ENCODE assay signal across 13 cellular contexts in the genomic region with DNA sequence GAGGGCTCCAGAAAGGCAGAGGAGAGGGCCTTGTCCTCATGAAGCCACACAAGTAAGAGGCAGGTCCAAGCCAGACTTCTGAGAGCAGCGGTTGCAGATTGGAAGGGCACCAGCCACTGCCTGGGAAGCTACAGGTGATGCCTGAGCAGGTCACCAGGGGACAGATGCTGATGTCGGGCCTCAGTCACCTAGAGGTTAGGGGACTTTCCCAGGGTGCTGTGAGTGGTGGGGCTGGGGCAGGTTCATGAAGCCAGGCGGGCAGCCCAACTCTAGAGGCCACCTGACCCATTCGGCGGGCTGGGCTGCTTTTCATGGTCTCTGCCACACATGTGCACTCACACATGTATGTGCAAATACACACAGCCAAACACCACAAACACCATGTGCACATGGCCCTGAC. TPM values are rescaled to one million over a fixed set of nuclear protein-coding genes. Genes with fewer than 3 reads are reported as not detected.
DNase-seq lines count a peak whose midpoint lies in the region; ATAC-seq, FAIRE-seq and TF ChIP-seq lines count a peak whose summit lies in the region.
"Not testable (repeated sequence)": the region's sequence is repeated elsewhere in the genome, so short reads cannot be mapped to it uniquely, and the experiment has no call there.
"Had no signal": no experiment of that assay in that cellular context is flagged by ENCODE, and none has a peak within 500 bp of the region (broad histone marks: within the 10 kb centered on the region; RNA-seq: fewer than 3 reads in every experiment).

No MANE protein-coding gene starts in this region.

- not testable (repeated sequence) for TF ChIP-seq CTCF in activated B cell treated with CpG ODN at 0.5 μM for 24 hours (IDR thresholded peaks at IDR 0.05); GM12878 (IDR thresholded peaks at IDR 0.05 in 2 of 3, conservative IDR thresholded peaks at IDR 0.05 in 1 of 3; ENCODE audit: control insufficient read depth in 2 of 3, extremely low read depth in 1 of 3, insufficient read depth in 1 of 3, low read depth in 3 of 3, low read length in 3 of 3)

- peaks cover 10% of the 10 kb centered on the region for H3K36me3 Mint-ChIP-seq in activated B cell treated with CpG ODN at 0.5 μM for 24 hours (ENCODE audit: low read depth)
- not testable (repeated sequence) for H3K36me3 Mint-ChIP-seq in naive B cell

- not testable (repeated sequence) for H4K20me1 ChIP-seq in GM12878 (ENCODE audit: control insufficient read depth, insufficient read depth)

- not testable (repeated sequence) for H2AFZ ChIP-seq in GM12878 (ENCODE audit: control insufficient read depth, low read depth, low read length)

- peak; percentile 42 for ATAC-seq in HG03159 (IDR thresholded peaks at IDR 0.05; ENCODE audit: unreplicated experiment)
- ATAC-seq in activated B cell treated with CpG ODN at 0.5 μM for 24 hours (ENCODE audit: low read depth), result peak; percentile 20
- peak; percentile 55 for ATAC-seq in GM12878
- peak; percentile 40 to 43 for ATAC-seq in naive B cell (ENCODE audit: low read depth in 2 of 2)

- intact Hi-C loops in activated B cell treated with CpG ODN at 0.5 μM for 24 hours (cut with micrococcal nuclease), result not testable (repeated sequence)
- intact Hi-C loops in GM12878 (cut with micrococcal nuclease; ENCODE audit: unreplicated experiment), result loop anchor here (10.0 kb wide), 1 partner anchor 428 kb away; a partner anchor contains a TSS

- H3K4me3 Mint-ChIP-seq in activated B cell treated with CpG ODN at 0.5 μM for 24 hours, naive B cell: not testable (repeated sequence)

- H3K27ac ChIP-seq in GM12878 (ENCODE audit: control insufficient read depth, insufficient read depth), result not testable (repeated sequence)

- H3K79me2 ChIP-seq in GM12878 (ENCODE audit: control insufficient read depth, insufficient read depth, low read length), result not testable (repeated sequence)

- not testable (repeated sequence) for H3K9ac ChIP-seq in GM12878 (ENCODE audit: control insufficient read depth, insufficient read depth, low read length)

- TF ChIP-seq RAD21 in GM12878 (IDR thresholded peaks at IDR 0.05; ENCODE audit: insufficient read depth, low read depth, low read length), result not testable (repeated sequence)

- H3K27me3 Mint-ChIP-seq in activated B cell treated with CpG ODN at 0.5 μM for 24 hours, naive B cell: not testable (repeated sequence)

- not testable (repeated sequence) for H3K9me3 Mint-ChIP-seq in activated B cell treated with CpG ODN at 0.5 μM for 24 hours, naive B cell

- H3K27ac Mint-ChIP-seq in activated B cell treated with CpG ODN at 0.5 μM for 24 hours, naive B cell: not testable (repeated sequence)

- not testable (repeated sequence) for TF ChIP-seq EP300 in GM12878 (IDR thresholded peaks at IDR 0.05; ENCODE audit: borderline replicate concordance in 1 of 2, control insufficient read depth in 1 of 2, low read depth in 2 of 2, low read length in 2 of 2)

- SMC1A ChIA-PET in GM12878 (lab: Charles Lee; ENCODE audit: uncharacterized antibody, unreplicated experiment), result not testable (repeated sequence)

- FAIRE-seq in GM19239 (lab: Jason Lieb, UNC) (peak; percentile 98), GM12878 (lab: Jason Lieb, UNC) (peak; percentile 23)

- H3K36me3 ChIP-seq in GM12878 (ENCODE audit: control insufficient read depth in 2 of 2, insufficient read depth in 2 of 2, low read length in 1 of 2), result not testable (repeated sequence)

- TF ChIP-seq POLR2A in GM12878 (IDR thresholded peaks at IDR 0.05; ENCODE audit: low read depth, low read length), result not testable (repeated sequence)

- POLR2A ChIA-PET in activated B cell treated with CpG ODN at 0.5 μM for 24 hours (lab: Charles Lee); GM12878 (lab: Charles Lee): not testable (repeated sequence)

- in situ Hi-C loops in GM12878 (cut with MboI), result not testable (repeated sequence)

- H3K9me3 ChIP-seq in GM12878 (replicated peaks; ENCODE audit: control insufficient read depth, insufficient read depth, low read length), result not testable (repeated sequence)

- DNase-seq in GM19239 (ENCODE audit: insufficient read length, low spot score); activated B cell treated with CpG ODN at 0.5 μM for 24 hours; GM12878 (ENCODE audit: low read depth, low spot score); naive B cell: not testable (repeated sequence)

- not testable (repeated sequence) for BruUV-seq in GM12878 (replicated peaks; lab: Mats Ljungman, UMichigan)

- CTCF ChIA-PET in activated B cell treated with CpG ODN at 0.5 μM for 24 hours (lab: Charles Lee); GM12878 (lab: Yijun Ruan, JAX): not testable (repeated sequence)

- not testable (repeated sequence) for H3K27me3 ChIP-seq in GM12878 (replicated peaks in 1 of 2; ENCODE audit: control insufficient read depth in 2 of 2, insufficient read depth in 2 of 2, low read length in 1 of 2)

- H3K4me3 ChIP-seq in GM12878, result not testable (repeated sequence)

- RAD21 ChIA-PET in GM12878 (lab: Charles Lee; ENCODE audit: unreplicated experiment), result not testable (repeated sequence)

- H3K4me1 ChIP-seq in GM12878 (ENCODE audit: control insufficient read depth, insufficient read depth, low read length), result not testable (repeated sequence)

- not testable (repeated sequence) for H3K4me1 Mint-ChIP-seq in activated B cell treated with CpG ODN at 0.5 μM for 24 hours, naive B cell

- WGBS in GM12878 (ENCODE audit: insufficient coverage, insufficient replicate concordance, low lambda C conversion rate, missing lambda C conversion rate), result 80% methylated on average over 1 of the region's 5 CpGs

- H3K4me2 ChIP-seq in GM12878 (ENCODE audit: control insufficient read depth, insufficient read depth), result not testable (repeated sequence)

RNA-seq across cellular contexts. Expression of a gene that starts 3.6 kb away (rescaled TPM):
- total RNA-seq in activated B cell treated with CpG ODN at 0.5 μM for 24 hours (not detected in 2 replicates), GM12878 (2014; rRNA removed) (0.16 TPM in 1 of 2 replicates, not detected in the other), GM12878 (2014; rRNA removed; fragmentation: Illumina TruSeq; extraction: Trizol) (not detected in 2 replicates), GM12878 (2021) (not detected in 2 replicates)
- total RNA-seq in GM12878 (2013; cell fraction: nucleolus; rRNA removed), result not detected in 2 replicates
- not detected for polyA plus RNA-seq in GM12878 (2011; ENCODE audit: low read depth)
- polyA plus RNA-seq in GM12878 (2011; rRNA removed) (not detected in 2 replicates), GM12878 (2014; fragmentation: Illumina TruSeq; extraction: Trizol) (0.44 TPM in 1 of 2 replicates, not detected in the other), GM12878 (2014; fragmentation: Nextera tagmentation; extraction: Ambion mirVana) (under 1 TPM; 0.11 to 0.21 TPM), GM12878 (2014; rRNA removed) (0.13 TPM in 1 of 2 replicates, not detected in the other), GM12878 (2016; fragmentation: Nextera tagmentation; extraction: Ambion mirVana) (under 1 TPM; 0.21 to 0.24 TPM), naive B cell (ENCODE audit: low read depth in 6 of 6) (not detected)
- not detected in 2 replicates for polyA plus RNA-seq in GM12878 (2011; cell fraction: cytosol; rRNA removed)
- polyA plus RNA-seq in GM12878 (2011; cell fraction: nucleus; rRNA removed), result not detected in 2 replicates
- not detected in 2 replicates for polyA plus RNA-seq in GM12878 (2012)
- polyA minus RNA-seq in GM12878 (2011; rRNA and poly(A)+ RNA removed), result not detected in 2 replicates
- not detected in 2 replicates for polyA minus RNA-seq in GM12878 (2011; cell fraction: cytosol; rRNA and poly(A)+ RNA removed)
- polyA minus RNA-seq in GM12878 (2011; cell fraction: nucleus; rRNA and poly(A)+ RNA removed), result not detected in 2 replicates
- total RNA-seq: A673; CD4-positive, alpha-beta memory T cell; CD4-positive, CD25-positive, alpha-beta regulatory T cell; CD8-positive, alpha-beta memory T cell; Daoy; G401 had no signal
- polyA plus RNA-seq: AG04450; CD14-positive monocyte; CD4-positive, alpha-beta memory T cell; CD4-positive, CD25-positive, alpha-beta regulatory T cell; CD8-positive, alpha-beta memory T cell had no signal

RNA-seq across cellular contexts. Expression of a gene that starts 5.3 kb away (rescaled TPM):
- total RNA-seq in activated B cell treated with CpG ODN at 0.5 μM for 24 hours, result 37.5 and 38.4 TPM in 2 replicates
- total RNA-seq in GM12878 (2013; cell fraction: nucleolus; rRNA removed), result 22.8 and 33.9 TPM in 2 replicates
- total RNA-seq in GM12878 (2014; rRNA removed), result 28.7 and 38.6 TPM in 2 replicates
- total RNA-seq in GM12878 (2014; rRNA removed; fragmentation: Illumina TruSeq; extraction: Trizol), result 22.5 and 23.9 TPM in 2 replicates
- 41.0 and 48.7 TPM in 2 replicates for total RNA-seq in GM12878 (2021)
- polyA plus RNA-seq in GM12878 (2011; ENCODE audit: low read depth), result 28.2 TPM
- 38.0 and 44.1 TPM in 2 replicates for polyA plus RNA-seq in GM12878 (2011; rRNA removed)
- 45.9 and 59.4 TPM in 2 replicates for polyA plus RNA-seq in GM12878 (2011; cell fraction: cytosol; rRNA removed)
- 88.1 and 90.0 TPM in 2 replicates for polyA plus RNA-seq in GM12878 (2011; cell fraction: nucleus; rRNA removed)
- 36.8 and 42.6 TPM in 2 replicates for polyA plus RNA-seq in GM12878 (2012)
- 28.0 and 35.8 TPM in 2 replicates for polyA plus RNA-seq in GM12878 (2014; fragmentation: Illumina TruSeq; extraction: Trizol)
- 10 to 100 TPM; 26.9 to 37.0 TPM for polyA plus RNA-seq in GM12878 (2014; fragmentation: Nextera tagmentation; extraction: Ambion mirVana)
- polyA plus RNA-seq in GM12878 (2014; rRNA removed), result 53.7 and 54.2 TPM in 2 replicates
- polyA plus RNA-seq in GM12878 (2016; fragmentation: Nextera tagmentation; extraction: Ambion mirVana), result 10 to 100 TPM; 55.4 to 55.8 TPM
- 23.2 and 31.1 TPM in 2 replicates for polyA minus RNA-seq in GM12878 (2011; rRNA and poly(A)+ RNA removed)
- 9.1 and 13.8 TPM in 2 replicates for polyA minus RNA-seq in GM12878 (2011; cell fraction: cytosol; rRNA and poly(A)+ RNA removed)
- polyA minus RNA-seq in GM12878 (2011; cell fraction: nucleus; rRNA and poly(A)+ RNA removed), result 24.4 and 27.0 TPM in 2 replicates
- polyA plus RNA-seq in naive B cell (ENCODE audit: low read depth in 6 of 6), result 10 to 100 TPM; 10.9 to 34.8 (median 24.4) TPM

RNA-seq across cellular contexts. Expression of a gene that starts 52.0 kb away (rescaled TPM):
- total RNA-seq in activated B cell treated with CpG ODN at 0.5 μM for 24 hours, result not detected in 2 replicates
- total RNA-seq in GM12878 (2013; cell fraction: nucleolus; rRNA removed), result 0.27 and 0.38 TPM in 2 replicates
- total RNA-seq in GM12878 (2014; rRNA removed), result not detected in 2 replicates
- total RNA-seq in GM12878 (2014; rRNA removed; fragmentation: Illumina TruSeq; extraction: Trizol), result not detected in 2 replicates
- not detected in 2 replicates for total RNA-seq in GM12878 (2021)
- not detected for polyA plus RNA-seq in GM12878 (2011; ENCODE audit: low read depth)
- 0.04 and 0.20 TPM in 2 replicates for polyA plus RNA-seq in GM12878 (2011; rRNA removed)
- polyA plus RNA-seq in GM12878 (2011; cell fraction: cytosol; rRNA removed), result 0.06 and 0.07 TPM in 2 replicates
- polyA plus RNA-seq in GM12878 (2011; cell fraction: nucleus; rRNA removed), result 0.09 and 0.12 TPM in 2 replicates
- not detected in 2 replicates for polyA plus RNA-seq in GM12878 (2012)
- 0.06 TPM in 1 of 2 replicates, not detected in the other for polyA plus RNA-seq in GM12878 (2014; fragmentation: Illumina TruSeq; extraction: Trizol)
- under 1 TPM in 1 of 2 experiments, not detected in 1; 0.13 TPM for polyA plus RNA-seq in GM12878 (2014; fragmentation: Nextera tagmentation; extraction: Ambion mirVana)
- not detected in 2 replicates for polyA plus RNA-seq in GM12878 (2014; rRNA removed)
- polyA plus RNA-seq in GM12878 (2016; fragmentation: Nextera tagmentation; extraction: Ambion mirVana), result not detected
- 0.29 TPM in 1 of 2 replicates, not detected in the other for polyA minus RNA-seq in GM12878 (2011; rRNA and poly(A)+ RNA removed)
- polyA minus RNA-seq in GM12878 (2011; cell fraction: cytosol; rRNA and poly(A)+ RNA removed), result not detected in 2 replicates
- not detected in 2 replicates for polyA minus RNA-seq in GM12878 (2011; cell fraction: nucleus; rRNA and poly(A)+ RNA removed)
- polyA plus RNA-seq in naive B cell (ENCODE audit: low read depth in 6 of 6), result under 1 TPM in 1 of 6 donors, not detected in 5; 0.16 TPM
- total RNA-seq: A673; CD4-positive, alpha-beta memory T cell; CD4-positive, CD25-positive, alpha-beta regulatory T cell; CD8-positive, alpha-beta memory T cell; Daoy; G401 had no signal
- polyA plus RNA-seq: AG04450; CD14-positive monocyte; CD4-positive, alpha-beta memory T cell; CD4-positive, CD25-positive, alpha-beta regulatory T cell; CD8-positive, alpha-beta memory T cell had no signal
